Comparison of ENCODE assay signal across 9 cellular contexts in genomic region chr20:50919567-50919966, GRCh38. TPM values are rescaled to one million over a fixed set of nuclear protein-coding genes. Genes with fewer than 3 reads are reported as not detected.
DNase-seq lines count a peak whose midpoint lies in the region; ATAC-seq and TF ChIP-seq lines count a peak whose summit lies in the region.
"Had no signal": no experiment of that assay in that cellular context is flagged by ENCODE, and none has a peak within 500 bp of the region (broad histone marks: within the 10 kb centered on the region; RNA-seq: fewer than 3 reads in every experiment).

No MANE protein-coding gene starts in this region.

- no peak overlapping the region for H3K9ac ChIP-seq in neural progenitor cell

- no peak for ATAC-seq in activated naive CD8-positive, alpha-beta T cell treated with anti-CD3 and anti-CD28 coated beads, Interleukin-2, amount 50 U/mL, for 24 hours
- ATAC-seq in RWPE2 (ENCODE audit: low read depth) = peak; percentile 84
- no peak for ATAC-seq in thoracic aorta (ENCODE audit: insufficient number of reproducible peaks, low FRiP score, low read depth)

- H3K9me3 ChIP-seq in RWPE2 (ENCODE audit: severe bottlenecking) (no peaks in the 10 kb centered on the region), thoracic aorta (no peaks in the 10 kb centered on the region), neural progenitor cell (ENCODE audit: low read depth) (no peaks in the 10 kb centered on the region)

- H3K27ac ChIP-seq in RWPE2 (ENCODE audit: poor library complexity, severe bottlenecking) = peak overlapping the region; percentile 30
- H3K27ac ChIP-seq in thoracic aorta = peak overlapping the region; percentile 2 to 15
- H3K27ac ChIP-seq in neural progenitor cell = no peak overlapping the region

- H3K4me2 ChIP-seq in neural progenitor cell = no peak overlapping the region

- H3K4me3 ChIP-seq in RWPE2 (ENCODE audit: severe bottlenecking) = no peak overlapping the region
- no peak overlapping the region for H3K4me3 ChIP-seq in thoracic aorta
- no peak overlapping the region for H3K4me3 ChIP-seq in neural progenitor cell

- no peaks in the 10 kb centered on the region for H3K9me3 Mint-ChIP-seq in activated naive CD8-positive, alpha-beta T cell (ENCODE audit: low read depth)
- no peaks in the 10 kb centered on the region for H3K9me3 Mint-ChIP-seq in activated naive CD8-positive, alpha-beta T cell treated with anti-CD3 and anti-CD28 coated beads, Interleukin-2, amount 50 U/mL, for 24 hours
- H3K9me3 Mint-ChIP-seq in neural progenitor cell = no peaks in the 10 kb centered on the region

- H3K79me2 ChIP-seq in neural progenitor cell (ENCODE audit: low read depth) = peaks cover 100% of the 10 kb centered on the region

- peaks cover 3% of the 10 kb centered on the region for H3K36me3 Mint-ChIP-seq in activated naive CD8-positive, alpha-beta T cell
- H3K36me3 Mint-ChIP-seq in activated naive CD8-positive, alpha-beta T cell treated with anti-CD3 and anti-CD28 coated beads, Interleukin-2, amount 50 U/mL, for 24 hours (ENCODE audit: low read depth) = peaks cover 24% of the 10 kb centered on the region
- peaks cover 15% of the 10 kb centered on the region for H3K36me3 Mint-ChIP-seq in neural progenitor cell

- H3K27me3 ChIP-seq in RWPE2 (ENCODE audit: insufficient read depth, poor library complexity, severe bottlenecking) (no peaks in the 10 kb centered on the region), thoracic aorta (replicated peaks; ENCODE audit: insufficient read depth) (no peaks in the 10 kb centered on the region), neural progenitor cell (no peaks in the 10 kb centered on the region)

- no peak for DNase-seq in activated naive CD8-positive, alpha-beta T cell treated with anti-CD3 and anti-CD28 coated beads, Interleukin-2, amount 50 U/mL, for 24 hours
- DNase-seq in RWPE2 (ENCODE audit: low spot score) (peak; percentile 99), glomerular visceral epithelial cell (ENCODE audit: extremely low spot score) (peak; percentile 56), thoracic aorta (ENCODE audit: low spot score) (peak; percentile 51), GM19238 (ENCODE audit: insufficient read length, low spot score) (no peak), neural progenitor cell (ENCODE audit: low spot score) (no peak), occipital lobe (lab: John Stamatoyannopoulos, UW) (no peak)
- DNase-seq: DMS53 had no signal

- H3K4me1 ChIP-seq in RWPE2 (ENCODE audit: insufficient read depth, poor library complexity, severe bottlenecking) (peaks cover 64% of the 10 kb centered on the region), thoracic aorta (ENCODE audit: control insufficient read depth in 1 of 2, low read depth in 2 of 2) (peaks cover 58 to 96% of the 10 kb centered on the region in 2 donors), neural progenitor cell (peaks cover 42% of the 10 kb centered on the region)

- no peak overlapping the region for H2AFZ ChIP-seq in neural progenitor cell (replicated peaks)

- H3F3A ChIP-seq in neural progenitor cell (ENCODE audit: low read depth) = peaks cover 29% of the 10 kb centered on the region

- H4K20me1 ChIP-seq in neural progenitor cell (ENCODE audit: low read depth) = peaks cover 100% of the 10 kb centered on the region

- no peaks in the 10 kb centered on the region for H3K27me3 Mint-ChIP-seq in activated naive CD8-positive, alpha-beta T cell
- H3K27me3 Mint-ChIP-seq in activated naive CD8-positive, alpha-beta T cell treated with anti-CD3 and anti-CD28 coated beads, Interleukin-2, amount 50 U/mL, for 24 hours = no peaks in the 10 kb centered on the region
- H3K27me3 Mint-ChIP-seq in neural progenitor cell (ENCODE audit: insufficient read depth, low read depth) = peaks cover 3% of the 10 kb centered on the region

- peak overlapping the region; percentile 57 for H3K4me3 Mint-ChIP-seq in activated naive CD8-positive, alpha-beta T cell
- H3K4me3 Mint-ChIP-seq in activated naive CD8-positive, alpha-beta T cell treated with anti-CD3 and anti-CD28 coated beads, Interleukin-2, amount 50 U/mL, for 24 hours = no peak overlapping the region
- H3K4me3 Mint-ChIP-seq in neural progenitor cell = no peak overlapping the region

- H3K4me1 Mint-ChIP-seq in activated naive CD8-positive, alpha-beta T cell (ENCODE audit: low read depth) = peaks cover 87% of the 10 kb centered on the region
- H3K4me1 Mint-ChIP-seq in activated naive CD8-positive, alpha-beta T cell treated with anti-CD3 and anti-CD28 coated beads, Interleukin-2, amount 50 U/mL, for 24 hours = peaks cover 85% of the 10 kb centered on the region
- peaks cover 39% of the 10 kb centered on the region for H3K4me1 Mint-ChIP-seq in neural progenitor cell

- H3K36me3 ChIP-seq in RWPE2 (ENCODE audit: low read depth) = peaks cover 61% of the 10 kb centered on the region
- H3K36me3 ChIP-seq in thoracic aorta = no peaks in the 10 kb centered on the region
- peaks cover 12% of the 10 kb centered on the region for H3K36me3 ChIP-seq in neural progenitor cell

- H3K27ac Mint-ChIP-seq in activated naive CD8-positive, alpha-beta T cell = peak overlapping the region; percentile 85
- H3K27ac Mint-ChIP-seq in activated naive CD8-positive, alpha-beta T cell treated with anti-CD3 and anti-CD28 coated beads, Interleukin-2, amount 50 U/mL, for 24 hours = no peak overlapping the region
- no peak overlapping the region for H3K27ac Mint-ChIP-seq in neural progenitor cell

- TF ChIP-seq CTCF in RWPE2 (IDR thresholded peaks at IDR 0.05; ENCODE audit: poor library complexity, severe bottlenecking) = no peak
- TF ChIP-seq CTCF in thoracic aorta (IDR thresholded peaks at IDR 0.05) = no peak
- TF ChIP-seq CTCF in neural progenitor cell (IDR thresholded peaks at IDR 0.05) = no peak

RNA-seq across cellular contexts. Expression of gene ADNP, which starts 11.7 kb away (rescaled TPM):
- total RNA-seq in thoracic aorta = 10 to 100 TPM; 32.5 to 61.4 TPM
- total RNA-seq in neural progenitor cell (ENCODE audit: low replicate concordance) = 56.1 and 75.4 TPM in 2 replicates
- 75.5 TPM for total RNA-seq in occipital lobe

RNA-seq across cellular contexts. Expression of gene DPM1, which starts 38.8 kb away (rescaled TPM):
- total RNA-seq in thoracic aorta = 10 to 100 TPM; 43.6 to 75.3 TPM
- 76.7 and 173 TPM in 2 replicates for total RNA-seq in neural progenitor cell (ENCODE audit: low replicate concordance)
- 42.6 TPM for total RNA-seq in occipital lobe

RNA-seq across cellular contexts. Expression of gene MOCS3, which starts 39.1 kb away (rescaled TPM):
- total RNA-seq in thoracic aorta (1 to 10 TPM; 4.2 to 5.3 TPM), neural progenitor cell (ENCODE audit: low replicate concordance) (5.6 and 7.5 TPM in 2 replicates), occipital lobe (10.3 TPM)

Comparison
In these comparisons a context has a peak if more than half of its experiments do, and no peak if none do; other contexts are left out.
1. DNase-seq: peak in RWPE2 (single experiment), glomerular visceral epithelial cell (single experiment) and thoracic aorta (single experiment); none in activated naive CD8-positive, alpha-beta T cell treated with anti-CD3 and anti-CD28 coated beads, Interleukin-2, amount 50 U/mL, for 24 hours (single experiment), GM19238 (single experiment), neural progenitor cell (single experiment) and occipital lobe (single experiment).